Comparison of ENCODE assay signal across 24 cellular contexts in the genomic region with DNA sequence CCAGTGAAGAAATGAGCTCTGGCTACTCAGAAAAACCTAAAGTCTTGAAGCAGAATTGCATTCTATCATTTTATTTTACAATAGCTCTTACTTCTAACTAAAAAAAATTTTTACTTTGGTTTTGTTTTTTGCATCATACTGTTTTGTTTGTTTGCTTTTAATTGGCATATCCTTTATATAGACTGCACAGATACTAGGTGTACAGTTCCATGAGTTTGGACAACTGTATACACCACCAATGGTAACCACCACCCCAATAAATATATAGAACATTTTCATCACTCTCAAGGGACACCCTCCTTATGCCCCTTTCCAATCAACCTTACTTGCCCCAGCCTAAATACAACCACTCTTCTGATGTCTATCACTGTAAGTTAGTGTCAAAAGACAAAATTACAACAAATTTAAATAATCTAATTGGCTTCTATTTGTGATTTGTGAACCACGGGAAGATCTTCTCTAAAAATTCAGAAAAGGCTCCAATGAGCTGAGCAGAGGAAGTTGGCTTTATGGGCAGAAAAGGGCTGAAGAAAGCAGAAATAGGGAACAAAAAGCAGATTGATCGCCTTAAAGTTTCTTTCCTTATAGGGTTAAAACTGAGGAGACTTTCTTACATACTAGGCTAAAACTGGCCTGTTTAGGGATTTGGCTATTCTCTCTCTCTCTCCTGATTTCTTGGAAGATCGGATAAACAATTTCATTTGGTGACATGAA. TPM values are rescaled to one million over a fixed set of nuclear protein-coding genes. Genes with fewer than 3 reads are reported as not detected.
DNase-seq lines count a peak whose midpoint lies in the region; ATAC-seq and TF ChIP-seq lines count a peak whose summit lies in the region.
"Had no signal": no experiment of that assay in that cellular context is flagged by ENCODE, and none has a peak within 500 bp of the region (broad histone marks: within the 10 kb centered on the region; RNA-seq: fewer than 3 reads in every experiment).

No MANE protein-coding gene starts in this region.

- no peak for ATAC-seq in activated CD4-positive, alpha-beta T cell treated with anti-CD3 and anti-CD28 coated beads for 36 hours
- ATAC-seq in memory B cell (ENCODE audit: low read depth), result no peak
- ATAC-seq in right lobe of liver, result no peak
- ATAC-seq: heart left ventricle, left ventricle myocardium superior had no signal

- H3K36me3 ChIP-seq in SK-N-MC (ENCODE audit: insufficient read depth, low read length) (no peaks in the 10 kb centered on the region), ascending aorta (no peaks in the 10 kb centered on the region), right lobe of liver (no peaks in the 10 kb centered on the region)
- H3K36me3 ChIP-seq: BLaER1 treated with 17β-estradiol and CSF1 and Interleukin-3, amounts not matched to agents 10 nM and 100 nM; heart left ventricle; tibial artery had no signal

- TF ChIP-seq POLR2A in right lobe of liver (IDR thresholded peaks at IDR 0.05), result no peak

- H3K9me3 Mint-ChIP-seq in activated CD4-positive, alpha-beta T cell treated with anti-CD3 and anti-CD28 coated beads, Interleukin-2, amount 10 ng/mL, durations not matched to agents 7 days and 5 days, result peaks cover 6% of the 10 kb centered on the region
- no peaks in the 10 kb centered on the region for H3K9me3 Mint-ChIP-seq in activated CD4-positive, alpha-beta T cell treated with anti-CD3 and anti-CD28 coated beads for 36 hours (ENCODE audit: low read depth)
- H3K9me3 Mint-ChIP-seq in IgD-negative memory B cell, result no peaks in the 10 kb centered on the region
- H3K9me3 Mint-ChIP-seq in memory B cell, result no peaks in the 10 kb centered on the region

- peaks cover 11% of the 10 kb centered on the region for H3K36me3 Mint-ChIP-seq in activated CD4-positive, alpha-beta T cell treated with anti-CD3 and anti-CD28 coated beads, Interleukin-2, amount 10 ng/mL, durations not matched to agents 7 days and 5 days (ENCODE audit: low read depth)
- H3K36me3 Mint-ChIP-seq in activated CD4-positive, alpha-beta T cell treated with anti-CD3 and anti-CD28 coated beads for 36 hours (ENCODE audit: low read depth), result no peaks in the 10 kb centered on the region
- no peaks in the 10 kb centered on the region for H3K36me3 Mint-ChIP-seq in IgD-negative memory B cell
- H3K36me3 Mint-ChIP-seq in memory B cell, result no peaks in the 10 kb centered on the region

- H3K27me3 Mint-ChIP-seq in activated CD4-positive, alpha-beta T cell treated with anti-CD3 and anti-CD28 coated beads, Interleukin-2, amount 10 ng/mL, durations not matched to agents 7 days and 5 days, result no peaks in the 10 kb centered on the region
- no peaks in the 10 kb centered on the region for H3K27me3 Mint-ChIP-seq in activated CD4-positive, alpha-beta T cell treated with anti-CD3 and anti-CD28 coated beads for 36 hours
- H3K27me3 Mint-ChIP-seq in IgD-negative memory B cell (no peaks in the 10 kb centered on the region), memory B cell (no peaks in the 10 kb centered on the region)
- H3K27me3 Mint-ChIP-seq: progenitor cell of endocrine pancreas had no signal

- peak overlapping the region; percentile 74 for H3K27ac Mint-ChIP-seq in activated CD4-positive, alpha-beta T cell treated with anti-CD3 and anti-CD28 coated beads, Interleukin-2, amount 10 ng/mL, durations not matched to agents 7 days and 5 days
- no peak overlapping the region for H3K27ac Mint-ChIP-seq in activated CD4-positive, alpha-beta T cell treated with anti-CD3 and anti-CD28 coated beads for 36 hours
- H3K27ac Mint-ChIP-seq in IgD-negative memory B cell (peak overlapping the region; percentile 14 to 72 (median 64)), memory B cell (peak overlapping the region; percentile 81)
- H3K27ac Mint-ChIP-seq: progenitor cell of endocrine pancreas had no signal

- H3K4me1 Mint-ChIP-seq in activated CD4-positive, alpha-beta T cell treated with anti-CD3 and anti-CD28 coated beads, Interleukin-2, amount 10 ng/mL, durations not matched to agents 7 days and 5 days, result peaks cover 54% of the 10 kb centered on the region
- peaks cover 18% of the 10 kb centered on the region for H3K4me1 Mint-ChIP-seq in activated CD4-positive, alpha-beta T cell treated with anti-CD3 and anti-CD28 coated beads for 36 hours
- H3K4me1 Mint-ChIP-seq in IgD-negative memory B cell (peaks cover 29 to 33% (median 29%) of the 10 kb centered on the region in 3 donors), memory B cell (peaks cover 20% of the 10 kb centered on the region)

- H3K27me3 ChIP-seq in ascending aorta, result no peaks in the 10 kb centered on the region
- no peaks in the 10 kb centered on the region for H3K27me3 ChIP-seq in right lobe of liver
- H3K27me3 ChIP-seq: BLaER1 treated with 17β-estradiol and CSF1 and Interleukin-3, amounts not matched to agents 10 nM and 100 nM; heart left ventricle; tibial artery had no signal

- 69% methylated on average over 3 of the region's 3 CpGs for WGBS in right lobe of liver (ENCODE audit: insufficient coverage, low coverage, low lambda C conversion rate, missing lambda C conversion rate)

- no peak for DNase-seq in activated CD4-positive, alpha-beta T cell treated with anti-CD3 and anti-CD28 coated beads, Interleukin-2, amount 10 ng/mL, durations not matched to agents 7 days and 5 days
- no peak for DNase-seq in activated CD4-positive, alpha-beta T cell treated with anti-CD3 and anti-CD28 coated beads for 36 hours
- no peak for DNase-seq in SK-N-MC (ENCODE audit: low read depth, low spot score)
- no peak for DNase-seq in memory B cell (ENCODE audit: low spot score in 2 of 2)
- DNase-seq in ascending aorta (ENCODE audit: low spot score in 2 of 2), result no peak
- no peak for DNase-seq in right lobe of liver
- DNase-seq in NCI-H446 treated with DMSO at 0.1 percent for 48 hours (lab: John Stamatoyannopoulos, UW), result no peak
- DNase-seq: activated CD4-positive, CD25-positive, alpha-beta regulatory T cell; activated effector memory CD4-positive, alpha-beta T cell treated with anti-CD3 and anti-CD28 coated beads, Interleukin-2, amount 50 U/mL, for 16 hours; amniotic stem cell; cortex of kidney; GOT3; heart left ventricle; KG1; left ventricle myocardium superior; NCI-H1105; NCI-H2081; NCI-H510A; stimulated activated CD4-positive, alpha-beta T cell treated with anti-CD3 and anti-CD28 coated beads, Interleukin-1b, Interleukin-23, amount 100 ng/mL, for 48 hours; stimulated activated naive CD4-positive, alpha-beta T cell treated with Interleukin-2 at 50 U/mL for 16 hours; tibial artery had no signal

- peak overlapping the region; percentile 43 for H3K9ac ChIP-seq in SK-N-MC (ENCODE audit: insufficient read length)

- no peak overlapping the region for H3K4me3 ChIP-seq in SK-N-MC
- no peak overlapping the region for H3K4me3 ChIP-seq in ascending aorta
- H3K4me3 ChIP-seq in right lobe of liver, result no peak overlapping the region
- H3K4me3 ChIP-seq: BLaER1 treated with 17β-estradiol and CSF1 and Interleukin-3, amounts not matched to agents 10 nM and 100 nM; heart left ventricle; tibial artery had no signal

- no peak overlapping the region for H3K4me3 Mint-ChIP-seq in activated CD4-positive, alpha-beta T cell treated with anti-CD3 and anti-CD28 coated beads, Interleukin-2, amount 10 ng/mL, durations not matched to agents 7 days and 5 days
- H3K4me3 Mint-ChIP-seq in activated CD4-positive, alpha-beta T cell treated with anti-CD3 and anti-CD28 coated beads for 36 hours, result no peak overlapping the region
- H3K4me3 Mint-ChIP-seq in IgD-negative memory B cell (peak overlapping the region in 2 of 4 donors; percentile 42 to 52), memory B cell (no peak overlapping the region)

- intact Hi-C loops in activated CD4-positive, alpha-beta T cell treated with anti-CD3 and anti-CD28 coated beads for 36 hours (cut with DNase I, micrococcal nuclease), result no loop called here
- intact Hi-C loops in ascending aorta (cut with DNase I), result no loop called here
- intact Hi-C loops in right lobe of liver (cut with DNase I), result no loop called here

- CTCF ChIA-PET in activated CD4-positive, alpha-beta T cell treated with anti-CD3 and anti-CD28 coated beads, Interleukin-2, amount 10 ng/mL, durations not matched to agents 7 days and 5 days (lab: Charles Lee), result interaction anchor here (0.8 to 1.6 kb wide), 4 partner anchors 8 to 22 kb away, joined by 3 to 5 read pairs (median 4); a partner anchor contains a TSS
- CTCF ChIA-PET in activated CD4-positive, alpha-beta T cell treated with anti-CD3 and anti-CD28 coated beads for 36 hours (lab: Charles Lee), result interaction anchor here (0.6 to 1.5 kb wide), 4 partner anchors 9 to 86 kb away, joined by 3 to 4 read pairs (median 4); no protein-coding TSS in a partner anchor

- TF ChIP-seq CTCF in ascending aorta (IDR thresholded peaks at IDR 0.05) (no peak), right lobe of liver (IDR thresholded peaks at IDR 0.05) (no peak)

- no peaks in the 10 kb centered on the region for H3K9me3 ChIP-seq in SK-N-MC (ENCODE audit: low read depth, low read length)
- no peaks in the 10 kb centered on the region for H3K9me3 ChIP-seq in ascending aorta
- H3K9me3 ChIP-seq in right lobe of liver, result no peaks in the 10 kb centered on the region
- H3K9me3 ChIP-seq: heart left ventricle, tibial artery had no signal

- H3K27ac ChIP-seq in SK-N-MC (peak overlapping the region; percentile 78), ascending aorta (no peak overlapping the region), right lobe of liver (no peak overlapping the region)
- H3K27ac ChIP-seq: tibial artery had no signal

- POLR2A ChIA-PET in activated CD4-positive, alpha-beta T cell treated with anti-CD3 and anti-CD28 coated beads, Interleukin-2, amount 10 ng/mL, durations not matched to agents 7 days and 5 days (lab: Charles Lee), result interaction anchor here (0.6 kb wide), 1 partner anchor 196 kb away, joined by 4 read pairs; no protein-coding TSS in a partner anchor
- POLR2A ChIA-PET in activated CD4-positive, alpha-beta T cell treated with anti-CD3 and anti-CD28 coated beads for 36 hours (lab: Charles Lee), result no interaction called here

- H3K4me1 ChIP-seq in ascending aorta, result no peaks in the 10 kb centered on the region
- H3K4me1 ChIP-seq in right lobe of liver, result peaks cover 0 to 30% (median 4%) of the 10 kb centered on the region in 4 donors
- H3K4me1 ChIP-seq: tibial artery had no signal

RNA-seq across cellular contexts. Expression of a gene that starts 22.2 kb away (rescaled TPM):
- 100 to 1,000 TPM; 204 to 209 TPM for total RNA-seq in activated CD4-positive, alpha-beta T cell treated with anti-CD3 and anti-CD28 coated beads, Interleukin-2, amount 10 ng/mL, durations not matched to agents 7 days and 5 days
- total RNA-seq in activated CD4-positive, alpha-beta T cell treated with anti-CD3 and anti-CD28 coated beads for 36 hours, result 10 to 100 TPM; 30.1 to 32.0 TPM
- 13.7 TPM for polyA plus RNA-seq in IgD-negative memory B cell
- total RNA-seq in ascending aorta (11.3 TPM), right lobe of liver (10 to 100 TPM in 5 of 6 experiments, 1 to 10 TPM in 1; 9.6 to 20.1 (median 16.5) TPM)

Comparison
In these comparisons a context has a peak if more than half of its experiments do, and no peak if none do; other contexts are left out.
1. RNA of a gene that starts 22.2 kb away (total RNA-seq): 204 to 209 TPM in activated CD4-positive, alpha-beta T cell treated with anti-CD3 and anti-CD28 coated beads, Interleukin-2, amount 10 ng/mL, durations not matched to agents 7 days and 5 days; 30.1 to 32.0 TPM in activated CD4-positive, alpha-beta T cell treated with anti-CD3 and anti-CD28 coated beads for 36 hours, 9.6 to 20.1 TPM in right lobe of liver and 11.3 TPM in ascending aorta (single experiment); every median in the first group is over 4 times any median in the second.